Comparison of ENCODE assay signal across 18 cellular contexts in the genomic region with DNA sequence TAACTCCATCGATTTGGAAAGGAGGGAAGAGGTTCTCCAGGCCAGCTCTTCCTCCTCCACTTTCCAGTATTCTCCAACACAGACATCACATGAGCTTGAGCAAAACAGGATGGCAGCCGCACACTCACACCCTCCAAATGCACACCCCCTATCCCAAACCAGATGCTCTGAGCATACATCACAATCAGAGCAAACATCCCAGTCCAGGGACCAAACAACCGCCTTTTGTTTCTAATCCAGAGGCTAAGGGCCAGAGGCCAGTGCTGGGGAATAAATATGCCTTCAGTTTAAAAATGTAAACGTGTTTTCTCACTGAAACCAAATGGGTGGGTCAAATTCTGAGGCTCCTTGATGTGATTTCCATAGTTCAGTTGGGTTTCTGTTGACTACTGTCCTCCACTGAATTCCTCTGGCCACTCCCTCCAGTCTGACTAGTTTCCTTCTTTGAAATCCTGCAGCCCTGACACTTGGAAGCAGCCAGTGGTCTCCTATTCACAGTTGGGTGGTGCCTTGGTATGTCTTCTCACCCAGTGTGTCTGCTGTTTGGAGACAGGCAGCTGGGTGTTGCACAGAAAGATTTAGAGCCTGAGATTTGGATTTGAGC. TPM values are rescaled to one million over a fixed set of nuclear protein-coding genes. Genes with fewer than 3 reads are reported as not detected.
A peak's percentile ranks its signal among the peaks of the same experiment; 100 is the strongest.
DNase-seq lines count a peak whose midpoint lies in the region; ATAC-seq and TF ChIP-seq lines count a peak whose summit lies in the region.
"Had no signal": no experiment of that assay in that cellular context is flagged by ENCODE, and none has a peak within 500 bp of the region (broad histone marks: within the 10 kb centered on the region; RNA-seq: fewer than 3 reads in every experiment).

No MANE protein-coding gene starts in this region.

- H3K4me1 ChIP-seq in BE2C = no peaks in the 10 kb centered on the region
- H3K4me1 ChIP-seq: Peyer's patch had no signal

- H3K36me3 ChIP-seq in BE2C = no peaks in the 10 kb centered on the region
- H3K36me3 ChIP-seq: ovary, Peyer's patch had no signal

- H3K27me3 Mint-ChIP-seq in neural crest cell (ENCODE audit: low read depth) (no peaks in the 10 kb centered on the region), type B pancreatic cell (no peaks in the 10 kb centered on the region)

- H3K9me3 Mint-ChIP-seq in neural crest cell = peaks cover 12% of the 10 kb centered on the region
- H3K9me3 Mint-ChIP-seq in type B pancreatic cell = peaks cover 4% of the 10 kb centered on the region

- intact Hi-C loops in Right ventricle myocardium superior (cut with DNase I) = no loop called here

- H3K4me3 ChIP-seq in BE2C (ENCODE audit: low read depth, low read length) = no peak overlapping the region
- H3K4me3 ChIP-seq: ovary, Peyer's patch had no signal

- H3K27ac Mint-ChIP-seq in neural crest cell (ENCODE audit: unreplicated experiment) = peak overlapping the region; percentile 63
- peak overlapping the region; percentile 85 for H3K27ac Mint-ChIP-seq in type B pancreatic cell
- H3K27ac Mint-ChIP-seq: activated naive CD8-positive, alpha-beta T cell treated with anti-CD3 and anti-CD28 coated beads for 36 hours; CD4-positive, CD25-positive, alpha-beta regulatory T cell had no signal

- DNase-seq in anterior cingulate cortex (lab: John Stamatoyannopoulos, UW) (peak in 38 of 58 donors; percentile 11 to 84 (median 52)), Right ventricle myocardium superior (peak; percentile 52), neural crest cell (ENCODE audit: low read depth, low spot score) (no peak), type B pancreatic cell (ENCODE audit: extremely low spot score, unreplicated experiment) (no peak), BE2C (no peak), DMS 273 (lab: John Stamatoyannopoulos, UW; ENCODE audit: unreplicated experiment) (no peak)
- DNase-seq in NK-92 treated with Interleukin-12 subunit alpha and Interleukin-12 subunit beta, amount 100 ng/mL, for 24 hours (lab: John Stamatoyannopoulos, UW) = no peak
- DNase-seq: activated naive CD8-positive, alpha-beta T cell treated with anti-CD3 and anti-CD28 coated beads for 36 hours; CD4-positive, CD25-positive, alpha-beta regulatory T cell; erythroblast; NCI-H187; NCI-H526; ovary; Peyer's patch; T-helper 1 cell; trophoblast cell had no signal

- H3K4me3 Mint-ChIP-seq in neural crest cell (peak overlapping the region; percentile 60), type B pancreatic cell (peak overlapping the region; percentile 41)
- H3K4me3 Mint-ChIP-seq: activated naive CD8-positive, alpha-beta T cell treated with anti-CD3 and anti-CD28 coated beads for 36 hours had no signal

- no peak for TF ChIP-seq CTCF in neural crest cell (conservative IDR thresholded peaks at IDR 0.05)
- TF ChIP-seq CTCF in type B pancreatic cell (conservative IDR thresholded peaks at IDR 0.05) = no peak
- TF ChIP-seq CTCF in BE2C (IDR thresholded peaks at IDR 0.05; ENCODE audit: low read depth, low read length) = no peak

- H3K4me1 Mint-ChIP-seq in neural crest cell (peaks cover 13% of the 10 kb centered on the region), type B pancreatic cell (ENCODE audit: unreplicated experiment) (peaks cover 10% of the 10 kb centered on the region)
- H3K4me1 Mint-ChIP-seq: activated naive CD8-positive, alpha-beta T cell treated with anti-CD3 and anti-CD28 coated beads for 36 hours; CD4-positive, CD25-positive, alpha-beta regulatory T cell had no signal

- ATAC-seq in Right ventricle myocardium superior (ENCODE audit: poor library complexity) = peak; percentile 90
- ATAC-seq in HG02571 (IDR thresholded peaks at IDR 0.05; ENCODE audit: unreplicated experiment) = no peak
- ATAC-seq: activated CD4-positive, CD25-positive, alpha-beta regulatory T cell treated with anti-CD3 and anti-CD28 coated beads, Interleukin-2, amount 50 U/mL, for 24 hours had no signal

- H3K36me3 Mint-ChIP-seq in neural crest cell (ENCODE audit: low read depth) (peaks cover 3% of the 10 kb centered on the region), type B pancreatic cell (no peaks in the 10 kb centered on the region)
- H3K36me3 Mint-ChIP-seq: activated naive CD8-positive, alpha-beta T cell treated with anti-CD3 and anti-CD28 coated beads for 36 hours; CD4-positive, CD25-positive, alpha-beta regulatory T cell had no signal

- no peaks in the 10 kb centered on the region for H3K9me3 ChIP-seq in BE2C
- H3K9me3 ChIP-seq: ovary had no signal

- H3K27me3 ChIP-seq in BE2C = no peaks in the 10 kb centered on the region
- H3K27me3 ChIP-seq: ovary, Peyer's patch had no signal

RNA-seq across cellular contexts. Expression of a gene that starts 19.2 kb away (rescaled TPM):
- total RNA-seq in Right ventricle myocardium superior (290 TPM), neural crest cell (104 and 113 TPM in 2 replicates), type B pancreatic cell (ENCODE audit: low replicate concordance) (82.0 and 162 TPM in 2 replicates)
- 14.2 TPM for polyA plus RNA-seq in BE2C (2012; ENCODE audit: insufficient read depth, insufficient read length, low read depth)

RNA-seq across cellular contexts. Expression of a gene that starts 37.0 kb away (rescaled TPM):
- total RNA-seq in Right ventricle myocardium superior = 2.0 TPM
- 2.4 and 2.9 TPM in 2 replicates for total RNA-seq in neural crest cell
- 3.2 and 10.4 TPM in 2 replicates for total RNA-seq in type B pancreatic cell (ENCODE audit: low replicate concordance)
- polyA plus RNA-seq in BE2C (2012; ENCODE audit: insufficient read depth, insufficient read length, low read depth) = 0.51 TPM

Comparison
In these comparisons a context has a peak if more than half of its experiments do, and no peak if none do; other contexts are left out.
1. DNase-seq: peak in anterior cingulate cortex (38 of 58) and Right ventricle myocardium superior (single experiment); none in neural crest cell (single experiment), type B pancreatic cell (single experiment), BE2C (single experiment), NK-92 treated with Interleukin-12 subunit alpha and Interleukin-12 subunit beta, amount 100 ng/mL, for 24 hours (single experiment) and DMS 273 (single experiment).